ENCODE assay signal across 7 cellular contexts in genomic region chr11:61166331-61166730, GRCh38. TPM values are rescaled to one million over a fixed set of nuclear protein-coding genes. Genes with fewer than 3 reads are reported as not detected.
"Had no signal": no experiment of that assay in that cellular context is flagged by ENCODE, and none has a peak within 500 bp of the region (broad histone marks: within the 10 kb centered on the region; RNA-seq: fewer than 3 reads in every experiment).

No MANE protein-coding gene starts in this region.

RNA-seq across cellular contexts. Expression of gene PGA3, which starts 37.0 kb away (rescaled TPM):
- total RNA-seq: GM23248, H4, H7, HT-29 had no signal
- polyA plus RNA-seq: GM23248, IMR-90, K562 had no signal

RNA-seq across cellular contexts. Expression of gene PGA4, which starts 55.8 kb away (rescaled TPM):
- total RNA-seq: GM23248, H4, HFFc6, HT-29, IMR-90, K562 had no signal
- polyA plus RNA-seq: IMR-90, K562 had no signal
